ENCODE assay signal across 13 cellular contexts in genomic region chr2:55019547-55020258, GRCh38. TPM values are rescaled to one million over a fixed set of nuclear protein-coding genes. Genes with fewer than 3 reads are reported as not detected.
DNase-seq lines count a peak whose midpoint lies in the region; ATAC-seq and TF ChIP-seq lines count a peak whose summit lies in the region.
"Had no signal": no experiment of that assay in that cellular context is flagged by ENCODE, and none has a peak within 500 bp of the region (broad histone marks: within the 10 kb centered on the region; RNA-seq: fewer than 3 reads in every experiment).

No MANE protein-coding gene starts in this region.

- intact Hi-C loops in Right ventricle myocardium inferior (cut with DNase I) = no loop called here

- H3K4me1 ChIP-seq in HEK293 (ENCODE audit: control insufficient read depth, insufficient read depth, low read length) (no peaks in the 10 kb centered on the region), subcutaneous abdominal adipose tissue (ENCODE audit: control insufficient read depth in 5 of 5, insufficient read depth in 5 of 5, low read length in 5 of 5) (peaks cover 0 to 52% (median 28%) of the 10 kb centered on the region in 5 donors)

- H3K27me3 ChIP-seq in subcutaneous abdominal adipose tissue (ENCODE audit: control insufficient read depth in 5 of 5, insufficient read depth in 4 of 5, low read length in 5 of 5) = no peaks in the 10 kb centered on the region
- H3K27me3 ChIP-seq: tibial artery had no signal

- ATAC-seq in Right ventricle myocardium inferior (no peak), HG02642 (IDR thresholded peaks at IDR 0.05; ENCODE audit: poor library complexity, unreplicated experiment) (no peak)
- ATAC-seq: left cardiac atrium had no signal

- TF ChIP-seq CTCF in HEK293 (tag by site-specific recombination; IDR thresholded peaks at IDR 0.05) = no peak

- H3K27ac ChIP-seq in HEK293 (ENCODE audit: extremely low read depth, low read depth, low read length) (no peak overlapping the region), epithelial cell of prostate (peak overlapping the region; percentile 47), subcutaneous abdominal adipose tissue (ENCODE audit: low read depth, low read length) (peak overlapping the region; percentile 60)
- H3K27ac ChIP-seq: tibial artery had no signal

- POLR2A ChIA-PET in HEK293 (lab: Yijun Ruan, JAX) = interaction anchor here (1.9 kb wide), 1 partner anchor 31 kb away, joined by 7 read pairs; the partner anchor contains the start of gene RTN4

- H3K4me3 ChIP-seq in HEK293 (ENCODE audit: low read depth, low read length) (no peak overlapping the region), subcutaneous abdominal adipose tissue (ENCODE audit: low read depth in 1 of 5, low read length in 5 of 5) (no peak overlapping the region)
- H3K4me3 ChIP-seq: tibial artery had no signal

- no peaks in the 10 kb centered on the region for H3K36me3 ChIP-seq in HEK293 (ENCODE audit: control insufficient read depth in 2 of 2, insufficient read depth in 1 of 2, low read length in 2 of 2)
- H3K36me3 ChIP-seq in subcutaneous abdominal adipose tissue (ENCODE audit: control insufficient read depth in 5 of 5, insufficient read depth in 5 of 5, low read length in 5 of 5) = peaks cover 0 to 16% (median 0%) of the 10 kb centered on the region in 5 donors
- H3K36me3 ChIP-seq: tibial artery had no signal

- no peaks in the 10 kb centered on the region for H3K9me3 ChIP-seq in HEK293 (ENCODE audit: control insufficient read depth, insufficient read depth, low read depth, low read length)
- H3K9me3 ChIP-seq in subcutaneous abdominal adipose tissue (ENCODE audit: control insufficient read depth in 5 of 5, low read length in 5 of 5) = no peaks in the 10 kb centered on the region

- CTCF ChIA-PET in HEK293 (lab: Yijun Ruan, JAX) = interaction anchor here (0.6 to 11.8 kb wide), 3 partner anchors 112 to 1456 kb away, joined by 3 to 121 read pairs (median 4); no protein-coding TSS in a partner anchor

- peak; percentile 85 for DNase-seq in OCI-M1 (lab: John Stamatoyannopoulos, UW)
- DNase-seq in epithelial cell of prostate (ENCODE audit: low read depth, low spot score) = no peak
- no peak for DNase-seq in Right ventricle myocardium inferior (ENCODE audit: missing footprints)
- no peak for DNase-seq in dedifferentiated amniotic fluid mesenchymal stem cell (ENCODE audit: extremely low spot score)
- DNase-seq: amygdala, erythroblast, left cardiac atrium, NCI-H1048, posterior cingulate gyrus, tibial artery had no signal

- H3K9ac ChIP-seq in subcutaneous abdominal adipose tissue (ENCODE audit: low read length in 5 of 5) = no peak overlapping the region

TF ChIP-seq in HEK293, 187 proteins besides CTCF, POLR2A, EP300 and RAD21:
- TF ChIP-seq ZNF169 (tag by site-specific recombination; IDR thresholded peaks at IDR 0.05) = peak; percentile 64; the same call in 1 of the 2 replicates
- TF ChIP-seq ZNF610 (tag by site-specific recombination; IDR thresholded peaks at IDR 0.05; ENCODE audit: borderline replicate concordance) = no peak

RNA-seq across cellular contexts. Expression of gene RTN4, which starts 30.5 kb away (rescaled TPM):
- total RNA-seq in Right ventricle myocardium inferior = 78.4 TPM
